ENCODE assay signal across 2 cellular contexts in the genomic region with DNA sequence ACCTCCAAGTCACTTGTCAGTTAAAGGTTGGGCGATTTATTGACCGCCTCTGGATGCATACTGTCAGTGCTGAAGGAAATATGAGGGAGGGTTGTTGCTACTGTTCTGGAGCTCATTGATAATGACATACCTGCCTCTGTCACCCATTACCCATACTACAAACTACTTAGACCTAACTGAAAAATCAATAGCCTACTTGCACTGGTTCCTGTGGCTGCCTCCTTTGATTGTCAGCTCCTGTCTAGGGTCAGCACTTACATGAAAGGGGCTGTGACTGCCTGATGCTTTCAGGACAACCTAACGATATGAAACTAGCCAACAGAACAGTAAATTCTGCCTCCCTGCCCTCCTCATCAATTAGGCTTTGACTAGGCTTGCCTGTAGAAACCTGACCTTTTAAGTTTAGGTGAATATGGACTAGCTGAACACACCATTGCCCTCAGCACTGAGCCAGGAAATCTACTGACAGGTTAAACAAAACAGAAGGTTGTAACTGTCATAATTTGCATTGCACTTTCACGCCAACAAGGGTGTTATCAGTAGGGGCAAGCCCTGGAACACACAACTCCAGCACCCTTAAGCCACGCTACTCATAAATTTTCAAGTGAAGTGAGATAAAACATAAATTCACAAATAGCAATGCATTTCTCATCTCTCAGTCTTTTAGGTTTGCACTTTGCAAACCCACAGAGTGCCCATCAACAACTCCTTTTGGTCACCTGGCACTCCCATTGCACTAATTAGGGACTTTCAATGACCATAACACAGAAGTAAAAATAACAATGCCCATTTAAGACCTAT.
TF ChIP-seq lines count a peak whose summit lies in the region.

No MANE protein-coding gene starts in this region.

TF ChIP-seq in IMR-90, 13 proteins besides CTCF, POLR2A, EP300 and RAD21:
- TF ChIP-seq BHLHE40 (IDR thresholded peaks at IDR 0.05; ENCODE audit: low read depth, low read length) (no peak), RCOR1 (IDR thresholded peaks at IDR 0.05; ENCODE audit: insufficient replicate concordance, low read length) (no peak), CHD1 (IDR thresholded peaks at IDR 0.05; ENCODE audit: low read depth, low read length) (no peak), CEBPB (IDR thresholded peaks at IDR 0.05; ENCODE audit: low read depth, low read length) (no peak), FOS (IDR thresholded peaks at IDR 0.05; ENCODE audit: low read depth, low read length) (no peak), SMC3 (IDR thresholded peaks at IDR 0.05; ENCODE audit: low read depth, low read length) (no peak), MAZ (IDR thresholded peaks at IDR 0.05; ENCODE audit: borderline replicate concordance, low read depth, low read length) (no peak), RFX5 (IDR thresholded peaks at IDR 0.05; ENCODE audit: low read depth, low read length) (no peak), NFE2L2 (IDR thresholded peaks at IDR 0.05; ENCODE audit: low read depth, low read length) (no peak), MAFK (IDR thresholded peaks at IDR 0.05; ENCODE audit: low read depth, low read length) (no peak), MXI1 (IDR thresholded peaks at IDR 0.05; ENCODE audit: borderline replicate concordance, low read depth, low read length) (no peak)
- TF ChIP-seq, protein P1, sequence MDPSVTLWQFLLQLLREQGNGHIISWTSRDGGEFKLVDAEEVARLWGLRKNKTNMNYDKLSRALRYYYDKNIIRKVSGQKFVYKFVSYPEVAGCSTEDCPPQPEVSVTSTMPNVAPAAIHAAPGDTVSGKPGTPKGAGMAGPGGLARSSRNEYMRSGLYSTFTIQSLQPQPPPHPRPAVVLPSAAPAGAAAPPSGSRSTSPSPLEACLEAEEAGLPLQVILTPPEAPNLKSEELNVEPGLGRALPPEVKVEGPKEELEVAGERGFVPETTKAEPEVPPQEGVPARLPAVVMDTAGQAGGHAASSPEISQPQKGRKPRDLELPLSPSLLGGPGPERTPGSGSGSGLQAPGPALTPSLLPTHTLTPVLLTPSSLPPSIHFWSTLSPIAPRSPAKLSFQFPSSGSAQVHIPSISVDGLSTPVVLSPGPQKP (IDR thresholded peaks at IDR 0.05; ENCODE audit: borderline replicate concordance, low read depth, low read length): no peak
- TF ChIP-seq, protein P2, sequence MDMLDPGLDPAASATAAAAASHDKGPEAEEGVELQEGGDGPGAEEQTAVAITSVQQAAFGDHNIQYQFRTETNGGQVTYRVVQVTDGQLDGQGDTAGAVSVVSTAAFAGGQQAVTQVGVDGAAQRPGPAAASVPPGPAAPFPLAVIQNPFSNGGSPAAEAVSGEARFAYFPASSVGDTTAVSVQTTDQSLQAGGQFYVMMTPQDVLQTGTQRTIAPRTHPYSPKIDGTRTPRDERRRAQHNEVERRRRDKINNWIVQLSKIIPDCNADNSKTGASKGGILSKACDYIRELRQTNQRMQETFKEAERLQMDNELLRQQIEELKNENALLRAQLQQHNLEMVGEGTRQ (IDR thresholded peaks at IDR 0.05; ENCODE audit: low read depth, low read length): no peak

TF ChIP-seq in GM23338, 12 proteins besides CTCF, POLR2A, EP300 and RAD21:
- TF ChIP-seq, protein P3, sequence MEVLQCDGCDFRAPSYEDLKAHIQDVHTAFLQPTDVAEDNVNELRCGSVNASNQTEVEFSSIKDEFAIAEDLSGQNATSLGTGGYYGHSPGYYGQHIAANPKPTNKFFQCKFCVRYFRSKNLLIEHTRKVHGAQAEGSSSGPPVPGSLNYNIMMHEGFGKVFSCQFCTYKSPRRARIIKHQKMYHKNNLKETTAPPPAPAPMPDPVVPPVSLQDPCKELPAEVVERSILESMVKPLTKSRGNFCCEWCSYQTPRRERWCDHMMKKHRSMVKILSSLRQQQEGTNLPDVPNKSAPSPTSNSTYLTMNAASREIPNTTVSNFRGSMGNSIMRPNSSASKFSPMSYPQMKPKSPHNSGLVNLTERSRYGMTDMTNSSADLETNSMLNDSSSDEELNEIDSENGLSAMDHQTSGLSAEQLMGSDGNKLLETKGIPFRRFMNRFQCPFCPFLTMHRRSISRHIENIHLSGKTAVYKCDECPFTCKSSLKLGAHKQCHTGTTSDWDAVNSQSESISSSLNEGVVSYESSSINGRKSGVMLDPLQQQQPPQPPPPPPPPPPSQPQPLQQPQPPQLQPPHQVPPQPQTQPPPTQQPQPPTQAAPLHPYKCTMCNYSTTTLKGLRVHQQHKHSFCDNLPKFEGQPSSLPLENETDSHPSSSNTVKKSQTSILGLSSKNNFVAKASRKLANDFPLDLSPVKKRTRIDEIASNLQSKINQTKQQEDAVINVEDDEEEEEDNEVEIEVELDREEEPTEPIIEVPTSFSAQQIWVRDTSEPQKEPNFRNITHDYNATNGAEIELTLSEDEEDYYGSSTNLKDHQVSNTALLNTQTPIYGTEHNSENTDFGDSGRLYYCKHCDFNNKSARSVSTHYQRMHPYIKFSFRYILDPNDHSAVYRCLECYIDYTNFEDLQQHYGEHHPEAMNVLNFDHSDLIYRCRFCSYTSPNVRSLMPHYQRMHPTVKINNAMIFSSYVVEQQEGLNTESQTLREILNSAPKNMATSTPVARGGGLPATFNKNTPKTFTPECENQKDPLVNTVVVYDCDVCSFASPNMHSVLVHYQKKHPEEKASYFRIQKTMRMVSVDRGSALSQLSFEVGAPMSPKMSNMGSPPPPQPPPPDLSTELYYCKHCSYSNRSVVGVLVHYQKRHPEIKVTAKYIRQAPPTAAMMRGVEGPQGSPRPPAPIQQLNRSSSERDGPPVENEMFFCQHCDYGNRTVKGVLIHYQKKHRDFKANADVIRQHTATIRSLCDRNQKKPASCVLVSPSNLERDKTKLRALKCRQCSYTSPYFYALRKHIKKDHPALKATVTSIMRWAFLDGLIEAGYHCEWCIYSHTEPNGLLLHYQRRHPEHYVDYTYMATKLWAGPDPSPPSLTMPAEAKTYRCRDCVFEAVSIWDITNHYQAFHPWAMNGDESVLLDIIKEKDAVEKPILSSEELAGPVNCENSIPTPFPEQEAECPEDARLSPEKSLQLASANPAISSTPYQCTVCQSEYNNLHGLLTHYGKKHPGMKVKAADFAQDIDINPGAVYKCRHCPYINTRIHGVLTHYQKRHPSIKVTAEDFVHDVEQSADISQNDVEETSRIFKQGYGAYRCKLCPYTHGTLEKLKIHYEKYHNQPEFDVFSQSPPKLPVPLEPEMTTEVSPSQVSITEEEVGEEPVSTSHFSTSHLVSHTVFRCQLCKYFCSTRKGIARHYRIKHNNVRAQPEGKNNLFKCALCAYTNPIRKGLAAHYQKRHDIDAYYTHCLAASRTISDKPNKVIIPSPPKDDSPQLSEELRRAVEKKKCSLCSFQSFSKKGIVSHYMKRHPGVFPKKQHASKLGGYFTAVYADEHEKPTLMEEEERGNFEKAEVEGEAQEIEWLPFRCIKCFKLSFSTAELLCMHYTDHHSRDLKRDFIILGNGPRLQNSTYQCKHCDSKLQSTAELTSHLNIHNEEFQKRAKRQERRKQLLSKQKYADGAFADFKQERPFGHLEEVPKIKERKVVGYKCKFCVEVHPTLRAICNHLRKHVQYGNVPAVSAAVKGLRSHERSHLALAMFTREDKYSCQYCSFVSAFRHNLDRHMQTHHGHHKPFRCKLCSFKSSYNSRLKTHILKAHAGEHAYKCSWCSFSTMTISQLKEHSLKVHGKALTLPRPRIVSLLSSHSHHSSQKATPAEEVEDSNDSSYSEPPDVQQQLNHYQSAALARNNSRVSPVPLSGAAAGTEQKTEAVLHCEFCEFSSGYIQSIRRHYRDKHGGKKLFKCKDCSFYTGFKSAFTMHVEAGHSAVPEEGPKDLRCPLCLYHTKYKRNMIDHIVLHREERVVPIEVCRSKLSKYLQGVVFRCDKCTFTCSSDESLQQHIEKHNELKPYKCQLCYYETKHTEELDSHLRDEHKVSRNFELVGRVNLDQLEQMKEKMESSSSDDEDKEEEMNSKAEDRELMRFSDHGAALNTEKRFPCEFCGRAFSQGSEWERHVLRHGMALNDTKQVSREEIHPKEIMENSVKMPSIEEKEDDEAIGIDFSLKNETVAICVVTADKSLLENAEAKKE (CRISPR knock-in tag; IDR thresholded peaks at IDR 0.05): no peak
- TF ChIP-seq POLR2AphosphoS5 (IDR thresholded peaks at IDR 0.05; ENCODE audit: low read depth): no peak
- TF ChIP-seq, protein P4, sequence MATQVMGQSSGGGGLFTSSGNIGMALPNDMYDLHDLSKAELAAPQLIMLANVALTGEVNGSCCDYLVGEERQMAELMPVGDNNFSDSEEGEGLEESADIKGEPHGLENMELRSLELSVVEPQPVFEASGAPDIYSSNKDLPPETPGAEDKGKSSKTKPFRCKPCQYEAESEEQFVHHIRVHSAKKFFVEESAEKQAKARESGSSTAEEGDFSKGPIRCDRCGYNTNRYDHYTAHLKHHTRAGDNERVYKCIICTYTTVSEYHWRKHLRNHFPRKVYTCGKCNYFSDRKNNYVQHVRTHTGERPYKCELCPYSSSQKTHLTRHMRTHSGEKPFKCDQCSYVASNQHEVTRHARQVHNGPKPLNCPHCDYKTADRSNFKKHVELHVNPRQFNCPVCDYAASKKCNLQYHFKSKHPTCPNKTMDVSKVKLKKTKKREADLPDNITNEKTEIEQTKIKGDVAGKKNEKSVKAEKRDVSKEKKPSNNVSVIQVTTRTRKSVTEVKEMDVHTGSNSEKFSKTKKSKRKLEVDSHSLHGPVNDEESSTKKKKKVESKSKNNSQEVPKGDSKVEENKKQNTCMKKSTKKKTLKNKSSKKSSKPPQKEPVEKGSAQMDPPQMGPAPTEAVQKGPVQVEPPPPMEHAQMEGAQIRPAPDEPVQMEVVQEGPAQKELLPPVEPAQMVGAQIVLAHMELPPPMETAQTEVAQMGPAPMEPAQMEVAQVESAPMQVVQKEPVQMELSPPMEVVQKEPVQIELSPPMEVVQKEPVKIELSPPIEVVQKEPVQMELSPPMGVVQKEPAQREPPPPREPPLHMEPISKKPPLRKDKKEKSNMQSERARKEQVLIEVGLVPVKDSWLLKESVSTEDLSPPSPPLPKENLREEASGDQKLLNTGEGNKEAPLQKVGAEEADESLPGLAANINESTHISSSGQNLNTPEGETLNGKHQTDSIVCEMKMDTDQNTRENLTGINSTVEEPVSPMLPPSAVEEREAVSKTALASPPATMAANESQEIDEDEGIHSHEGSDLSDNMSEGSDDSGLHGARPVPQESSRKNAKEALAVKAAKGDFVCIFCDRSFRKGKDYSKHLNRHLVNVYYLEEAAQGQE (IDR thresholded peaks at IDR 0.05; ENCODE audit: unreplicated experiment): no peak
- no peak for TF ChIP-seq EZH2 (IDR thresholded peaks at IDR 0.05; ENCODE audit: low read depth, unreplicated experiment)
